Comparison of ENCODE assay signal across 27 cellular contexts in genomic region chr13:110570886-110571285, GRCh38.
"Had no signal": no experiment of that assay in that cellular context is flagged by ENCODE, and none has a peak within 500 bp of the region (broad histone marks: within the 10 kb centered on the region; RNA-seq: fewer than 3 reads in every experiment).

No MANE protein-coding gene starts in this region.

- H3K36me3 ChIP-seq: heart right ventricle, left lung, lower lobe of right lung, pancreas, prostate gland, sigmoid colon, tibial nerve, upper lobe of left lung had no signal

- H3K4me3 Mint-ChIP-seq: naive thymus-derived CD8-positive, alpha-beta T cell; nephron; neural crest cell; stimulated activated memory B cell treated with anti-CD40 and anti-IgM and Interleukin-4, amounts not matched to agents 10 μg/mL and 1 μg/mL and 100 μg/mL, for 72 hours; stimulated activated naive CD8-positive, alpha-beta T cell treated with anti-CD3 and anti-CD28 coated beads, Interleukin-15, amount 100 ng/mL, for 72 hours had no signal

- H3K27ac ChIP-seq: heart right ventricle, hepatocyte, left lung, lower lobe of right lung, pancreas, prostate gland, sigmoid colon, tibial nerve, upper lobe of left lung had no signal

- DNase-seq: heart right ventricle; islet precursor cell; left lung; lower lobe of right lung; mammary epithelial cell; mesenchymal stem cell; naive thymus-derived CD8-positive, alpha-beta T cell; nucleus accumbens; retina; right cardiac atrium; sigmoid colon; stimulated activated CD4-positive, alpha-beta T cell treated with anti-CD3 and anti-CD28 coated beads, Interleukin-1b, Interleukin-23, amount 100 ng/mL, for 48 hours; stimulated activated CD4-positive, alpha-beta T cell treated with anti-CD3 and anti-CD28 coated beads, Interleukin-2, amount 100 ng/mL, for 48 hours; stimulated activated CD4-positive, alpha-beta T cell treated with anti-CD3 and anti-CD28 coated beads, Interleukin-4, amount 100 ng/mL, for 4 hours; stimulated activated CD8-positive, alpha-beta memory T cell treated with anti-CD3 and anti-CD28 coated beads, Interleukin-4, amount 100 ng/mL, for 48 hours; stimulated activated naive CD4-positive, alpha-beta T cell treated with Interleukin-2 at 50 U/mL for 16 hours; stimulated activated naive CD8-positive, alpha-beta T cell treated with anti-CD3 and anti-CD28 coated beads, Interleukin-15, amount 100 ng/mL, for 72 hours; substantia nigra; upper lobe of left lung had no signal

- H3K4me1 ChIP-seq: lower lobe of right lung, prostate gland, sigmoid colon had no signal

- H3K79me2 ChIP-seq: hepatocyte had no signal

- H3K4me3 ChIP-seq: heart right ventricle, hepatocyte, left lung, lower lobe of right lung, pancreas, prostate gland, sigmoid colon, smooth muscle cell, tibial nerve, upper lobe of left lung had no signal

- H3K4me1 Mint-ChIP-seq: nephron had no signal

- H3K4me2 ChIP-seq: hepatocyte, smooth muscle cell had no signal

- H3K9me3 Mint-ChIP-seq: naive thymus-derived CD8-positive, alpha-beta T cell; nephron; neural crest cell; stimulated activated memory B cell treated with anti-CD40 and anti-IgM and Interleukin-4, amounts not matched to agents 10 μg/mL and 1 μg/mL and 100 μg/mL, for 72 hours; stimulated activated naive CD8-positive, alpha-beta T cell treated with anti-CD3 and anti-CD28 coated beads, Interleukin-15, amount 100 ng/mL, for 72 hours had no signal

- H3K27ac Mint-ChIP-seq: naive thymus-derived CD8-positive, alpha-beta T cell; stimulated activated memory B cell treated with anti-CD40 and anti-IgM and Interleukin-4, amounts not matched to agents 10 μg/mL and 1 μg/mL and 100 μg/mL, for 72 hours; stimulated activated naive CD8-positive, alpha-beta T cell treated with anti-CD3 and anti-CD28 coated beads, Interleukin-15, amount 100 ng/mL, for 72 hours had no signal

- H2AFZ ChIP-seq: hepatocyte had no signal

- ATAC-seq: heart right ventricle; left lung; lower lobe of right lung; naive thymus-derived CD8-positive, alpha-beta T cell; pancreas; right cardiac atrium; stimulated activated memory B cell treated with anti-CD40 and anti-IgM and Interleukin-4, amounts not matched to agents 10 μg/mL and 1 μg/mL and 100 μg/mL, for 72 hours; stimulated activated naive CD8-positive, alpha-beta T cell treated with anti-CD3 and anti-CD28 coated beads, Interleukin-15, amount 100 ng/mL, for 72 hours had no signal

- H3K36me3 Mint-ChIP-seq: naive thymus-derived CD8-positive, alpha-beta T cell; stimulated activated memory B cell treated with anti-CD40 and anti-IgM and Interleukin-4, amounts not matched to agents 10 μg/mL and 1 μg/mL and 100 μg/mL, for 72 hours had no signal

- H3K9me3 ChIP-seq: heart right ventricle, left lung, lower lobe of right lung, pancreas, prostate gland, sigmoid colon, tibial nerve, upper lobe of left lung had no signal

- H3K27me3 ChIP-seq: hepatocyte, pancreas, upper lobe of left lung had no signal
